Comparison of ENCODE assay signal across 25 cellular contexts in the genomic region with DNA sequence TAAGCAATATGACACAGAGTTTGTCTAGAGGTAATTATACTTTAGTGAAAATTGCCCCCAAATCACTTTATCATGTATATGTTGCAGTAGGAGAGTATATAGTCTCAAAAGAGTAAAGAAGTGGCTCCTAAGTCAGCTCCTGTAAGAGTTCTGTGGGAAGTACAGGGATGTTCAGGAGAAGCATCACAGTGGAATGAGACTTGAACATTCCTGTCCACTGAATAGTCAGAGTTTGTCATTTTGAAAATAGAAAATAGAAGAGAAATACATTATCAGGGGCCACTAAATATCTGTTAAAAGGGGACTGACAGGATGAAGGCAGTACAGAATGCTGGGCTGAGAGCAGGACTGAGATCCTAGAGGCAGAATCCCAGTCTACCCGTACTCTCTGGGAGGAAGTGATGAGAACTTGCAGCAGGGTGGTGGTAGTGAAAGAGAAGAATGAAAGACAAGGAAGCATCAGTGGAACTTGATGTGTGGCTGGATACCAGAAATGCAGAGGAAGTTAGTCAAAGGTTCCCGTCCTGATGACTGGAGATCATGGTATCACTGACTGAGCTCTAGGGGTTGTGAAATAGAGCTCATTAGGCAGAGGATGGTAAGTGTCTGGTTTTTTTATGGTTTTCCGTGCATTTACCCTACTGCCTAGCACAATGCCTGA.
DNase-seq lines count a peak whose midpoint lies in the region; ATAC-seq and TF ChIP-seq lines count a peak whose summit lies in the region.
"Had no signal": no experiment of that assay in that cellular context is flagged by ENCODE, and none has a peak within 500 bp of the region (broad histone marks: within the 10 kb centered on the region; RNA-seq: fewer than 3 reads in every experiment).

No MANE protein-coding gene starts in this region.

- H3K36me3 ChIP-seq in GM23248 (ENCODE audit: low read depth): peaks cover 15% of the 10 kb centered on the region
- no peaks in the 10 kb centered on the region for H3K36me3 ChIP-seq in right lobe of liver
- H3K36me3 ChIP-seq in body of pancreas (replicated peaks in 1 of 2; ENCODE audit: insufficient read depth in 1 of 2, low read depth in 2 of 2): no peaks in the 10 kb centered on the region
- H3K36me3 ChIP-seq: right atrium auricular region had no signal

- H3K9ac ChIP-seq in GM23248: peak overlapping the region; percentile 66

- no peak for ATAC-seq in right lobe of liver
- no peak for ATAC-seq in activated CD8-positive, alpha-beta T cell treated with anti-CD3 and anti-CD28 coated beads for 36 hours
- no peak for ATAC-seq in body of pancreas

- peak overlapping the region; percentile 90 for H3K27ac ChIP-seq in GM23248
- no peak overlapping the region for H3K27ac ChIP-seq in right lobe of liver
- no peak overlapping the region for H3K27ac ChIP-seq in body of pancreas
- H3K27ac ChIP-seq: right atrium auricular region had no signal

- no peak overlapping the region for H2AFZ ChIP-seq in GM23248

- peaks cover 4% of the 10 kb centered on the region for H3K9me3 ChIP-seq in GM23248 (ENCODE audit: low read depth)
- H3K9me3 ChIP-seq in right lobe of liver: no peaks in the 10 kb centered on the region
- H3K9me3 ChIP-seq in body of pancreas: no peaks in the 10 kb centered on the region
- H3K9me3 ChIP-seq: Caco-2 had no signal

- TF ChIP-seq CTCF in right lobe of liver (IDR thresholded peaks at IDR 0.05): no peak
- TF ChIP-seq CTCF in activated CD8-positive, alpha-beta T cell treated with anti-CD3 and anti-CD28 coated beads for 36 hours (IDR thresholded peaks at IDR 0.05): no peak
- no peak for TF ChIP-seq CTCF in body of pancreas (IDR thresholded peaks at IDR 0.05)

- no peaks in the 10 kb centered on the region for H3K27me3 Mint-ChIP-seq in activated CD8-positive, alpha-beta T cell treated with anti-CD3 and anti-CD28 coated beads for 36 hours
- H3K27me3 Mint-ChIP-seq: central memory CD8-positive, alpha-beta T cell; memory B cell had no signal

- H3K79me2 ChIP-seq in GM23248 (ENCODE audit: insufficient read depth): peaks cover 40% of the 10 kb centered on the region

- peaks cover 2% of the 10 kb centered on the region for H3K9me3 Mint-ChIP-seq in activated CD8-positive, alpha-beta T cell treated with anti-CD3 and anti-CD28 coated beads for 36 hours
- H3K9me3 Mint-ChIP-seq: endodermal cell had no signal

- CTCF ChIA-PET in activated CD8-positive, alpha-beta T cell treated with anti-CD3 and anti-CD28 coated beads for 36 hours (lab: Charles Lee): no interaction called here

- H3K4me1 Mint-ChIP-seq in activated CD8-positive, alpha-beta T cell treated with anti-CD3 and anti-CD28 coated beads for 36 hours (ENCODE audit: low read depth): no peaks in the 10 kb centered on the region
- H3K4me1 Mint-ChIP-seq: central memory CD8-positive, alpha-beta T cell; memory B cell; neural crest cell had no signal

- H3F3A ChIP-seq in GM23248 (ENCODE audit: insufficient read depth): peaks cover 59% of the 10 kb centered on the region

- TF ChIP-seq POLR2A in right lobe of liver (IDR thresholded peaks at IDR 0.05): no peak
- no peak for TF ChIP-seq POLR2A in body of pancreas (IDR thresholded peaks at IDR 0.05)

- H3K27ac Mint-ChIP-seq in activated CD8-positive, alpha-beta T cell treated with anti-CD3 and anti-CD28 coated beads for 36 hours: no peak overlapping the region
- H3K27ac Mint-ChIP-seq: activated naive CD4-positive, alpha-beta T cell treated with anti-CD3 and anti-CD28 coated beads for 36 hours; endodermal cell; memory B cell; T-helper 1 cell treated with Interleukin-12 subunit alpha and Interleukin-12 subunit beta and Interleukin-4 antibody, amounts not matched to agents 30 μg/mL and 1 μg/mL, for 36 hours had no signal

- H3K4me3 ChIP-seq in GM23248 (peak overlapping the region; percentile 31), right lobe of liver (no peak overlapping the region), body of pancreas (no peak overlapping the region)
- H3K4me3 ChIP-seq: right atrium auricular region had no signal

- H3K9me2 ChIP-seq in GM23248 (ENCODE audit: insufficient read depth): no peaks in the 10 kb centered on the region

- DNase-seq in A172 (ENCODE audit: low spot score): peak; percentile 56
- peak; percentile 95 for DNase-seq in GM23248
- DNase-seq in amniotic epithelial cell (ENCODE audit: low read depth): peak; percentile 89
- DNase-seq in foreskin melanocyte: peak; percentile 38
- no peak for DNase-seq in right lobe of liver
- no peak for DNase-seq in activated CD8-positive, alpha-beta T cell treated with anti-CD3 and anti-CD28 coated beads for 36 hours
- DNase-seq in NCI-H1092 (lab: John Stamatoyannopoulos, UW): no peak
- no peak for DNase-seq in body of pancreas
- DNase-seq: 8988T; activated CD8-positive, alpha-beta memory T cell treated with anti-CD3 and anti-CD28 coated beads, Interleukin-2, amount 50 U/mL, for 4 hours; activated naive CD4-positive, alpha-beta T cell treated with anti-CD3 and anti-CD28 coated beads for 36 hours; Caco-2; endodermal cell; glutamatergic neuron; KG1; kidney; NCI-H1105 treated with DMSO at 0.1 percent for 48 hours; NK-92 treated with Interleukin-12 subunit alpha and Interleukin-12 subunit beta, amount 100 ng/mL, for 24 hours; stimulated activated CD4-positive, alpha-beta T cell treated with anti-CD3 and anti-CD28 coated beads, Interleukin-4, amount 100 ng/mL, for 1 hour; stimulated activated CD8-positive, alpha-beta memory T cell treated with anti-CD3 and anti-CD28 coated beads, Interleukin-4, amount 100 ng/mL, for 48 hours had no signal

- no peaks in the 10 kb centered on the region for H3K36me3 Mint-ChIP-seq in activated CD8-positive, alpha-beta T cell treated with anti-CD3 and anti-CD28 coated beads for 36 hours (ENCODE audit: low read depth)
- H3K36me3 Mint-ChIP-seq: memory B cell had no signal

- H3K4me1 ChIP-seq in GM23248 (ENCODE audit: insufficient read depth) (peaks cover 61% of the 10 kb centered on the region), right lobe of liver (no peaks in the 10 kb centered on the region), body of pancreas (no peaks in the 10 kb centered on the region)
- H3K4me1 ChIP-seq: Caco-2, right atrium auricular region had no signal

- H4K20me1 ChIP-seq in GM23248 (ENCODE audit: insufficient read depth): no peaks in the 10 kb centered on the region

- H3K4me3 Mint-ChIP-seq in activated CD8-positive, alpha-beta T cell treated with anti-CD3 and anti-CD28 coated beads for 36 hours: no peak overlapping the region
- H3K4me3 Mint-ChIP-seq: activated naive CD4-positive, alpha-beta T cell treated with anti-CD3 and anti-CD28 coated beads for 36 hours; central memory CD8-positive, alpha-beta T cell; endodermal cell; memory B cell; neural crest cell; T-helper 1 cell treated with Interleukin-12 subunit alpha and Interleukin-12 subunit beta and Interleukin-4 antibody, amounts not matched to agents 30 μg/mL and 1 μg/mL, for 36 hours had no signal

- H3K27me3 ChIP-seq in GM23248 (replicated peaks; ENCODE audit: insufficient read depth) (no peaks in the 10 kb centered on the region), right lobe of liver (no peaks in the 10 kb centered on the region), body of pancreas (no peaks in the 10 kb centered on the region)
- H3K27me3 ChIP-seq: right atrium auricular region had no signal

- 0 to 1% methylated on average over 3 of the region's 3 CpGs for WGBS in GM23248 (ENCODE audit: low coverage in 1 of 2, low lambda C conversion rate in 2 of 2, missing lambda C conversion rate in 2 of 2), 2 experiments
- WGBS in right lobe of liver (ENCODE audit: insufficient coverage, low coverage, low lambda C conversion rate, missing lambda C conversion rate): 41% methylated on average over 3 of the region's 3 CpGs
- WGBS in body of pancreas, 2 donors: 61 to 67% methylated on average over 3 of the region's 3 CpGs

- intact Hi-C loops in right lobe of liver (cut with DNase I) (no loop called here), body of pancreas (cut with DNase I) (no loop called here)
- intact Hi-C loops in activated CD8-positive, alpha-beta T cell treated with anti-CD3 and anti-CD28 coated beads for 36 hours (cut with micrococcal nuclease): no loop called here

- in situ Hi-C loops in GM23248 (cut with MboI): no loop called here

- peak overlapping the region; percentile 52 for H3K4me2 ChIP-seq in GM23248 (ENCODE audit: unreplicated experiment)

- POLR2A ChIA-PET in activated CD8-positive, alpha-beta T cell treated with anti-CD3 and anti-CD28 coated beads for 36 hours (lab: Charles Lee): no interaction called here

Comparison
In these comparisons a context has a peak if more than half of its experiments do, and no peak if none do; other contexts are left out.
1. DNase-seq: peak in A172 (single experiment), GM23248 (single experiment), amniotic epithelial cell (single experiment) and foreskin melanocyte (single experiment); none in right lobe of liver (0 of 3), activated CD8-positive, alpha-beta T cell treated with anti-CD3 and anti-CD28 coated beads for 36 hours (single experiment), NCI-H1092 (single experiment) and body of pancreas (0 of 4).